Comparison of ENCODE assay signal across 16 cellular contexts in the genomic region with DNA sequence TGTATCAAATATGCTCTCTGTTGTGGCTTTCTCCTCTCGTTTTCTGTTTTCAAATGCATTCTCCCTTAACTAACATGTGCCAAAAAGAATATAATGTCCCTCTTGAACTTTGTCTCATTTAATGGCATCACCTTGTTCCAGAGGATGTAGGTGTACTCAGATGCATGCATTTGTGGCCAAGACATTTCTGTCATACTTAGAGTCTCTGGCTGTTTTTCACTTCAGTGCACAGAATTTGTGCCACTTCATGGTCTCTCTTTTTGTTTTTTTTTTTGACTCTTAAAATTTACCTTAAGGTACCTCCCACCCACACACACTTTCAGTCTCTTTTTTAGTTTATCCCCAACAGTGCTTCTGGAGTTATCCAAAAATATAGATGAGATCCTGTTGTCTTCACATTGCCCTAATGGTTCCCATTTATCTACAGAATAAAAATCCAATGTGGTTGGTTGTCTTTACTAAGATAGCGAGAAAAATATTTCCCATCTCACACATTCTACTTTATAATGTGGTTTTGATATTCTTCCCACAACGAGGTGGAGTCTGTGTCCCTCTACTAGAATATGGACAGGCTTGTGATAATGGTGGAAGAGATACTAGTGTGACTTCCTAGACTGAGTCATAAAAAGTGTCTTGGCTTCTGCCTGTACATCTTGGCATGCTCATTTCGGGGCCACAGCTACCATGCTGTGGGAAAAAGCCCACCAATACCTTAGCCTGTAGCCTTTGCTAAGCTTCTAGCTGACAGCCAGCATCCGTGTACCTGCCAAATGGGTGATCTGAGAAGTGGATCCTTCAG.
DNase-seq lines count a peak whose midpoint lies in the region; ATAC-seq and TF ChIP-seq lines count a peak whose summit lies in the region.
"Had no signal": no experiment of that assay in that cellular context is flagged by ENCODE, and none has a peak within 500 bp of the region (broad histone marks: within the 10 kb centered on the region; RNA-seq: fewer than 3 reads in every experiment).

No MANE protein-coding gene starts in this region.

- no peaks in the 10 kb centered on the region for H3K4me1 Mint-ChIP-seq in neural crest cell

- peak overlapping the region; percentile 65 for H3K27ac Mint-ChIP-seq in neural crest cell (ENCODE audit: unreplicated experiment)
- H3K27ac Mint-ChIP-seq: activated naive CD4-positive, alpha-beta T cell treated with anti-CD3 and anti-CD28 coated beads, Interleukin-2, amount 50 U/mL, for 72 hours had no signal

- H3K36me3 Mint-ChIP-seq in neural crest cell (ENCODE audit: low read depth) = no peaks in the 10 kb centered on the region

- TF ChIP-seq POLR2A in right lobe of liver (IDR thresholded peaks at IDR 0.05) = no peak

- no peak overlapping the region for H3K4me3 ChIP-seq in right atrium auricular region
- no peak overlapping the region for H3K4me3 ChIP-seq in hepatocyte
- no peak overlapping the region for H3K4me3 ChIP-seq in right lobe of liver
- H3K4me3 ChIP-seq: body of pancreas, colonic mucosa had no signal

- H3K9me3 ChIP-seq in right atrium auricular region = no peaks in the 10 kb centered on the region
- H3K9me3 ChIP-seq in hepatocyte (ENCODE audit: low read depth) = no peaks in the 10 kb centered on the region
- H3K9me3 ChIP-seq in right lobe of liver = no peaks in the 10 kb centered on the region
- H3K9me3 ChIP-seq: BE2C, body of pancreas, colonic mucosa had no signal

- H4K20me1 ChIP-seq in hepatocyte (ENCODE audit: insufficient read depth, poor library complexity, severe bottlenecking) = no peaks in the 10 kb centered on the region

- intact Hi-C loops in right lobe of liver (cut with DNase I) = no loop called here

- DNase-seq in neural crest cell (ENCODE audit: low read depth, low spot score) (no peak), right atrium auricular region (ENCODE audit: low spot score) (no peak), hepatocyte (ENCODE audit: low spot score) (no peak), right lobe of liver (no peak)
- DNase-seq: activated CD8-positive, alpha-beta memory T cell treated with anti-CD3 and anti-CD28 coated beads, Interleukin-2, amount 50 U/mL, for 48 hours; BE2C; body of pancreas; colonic mucosa; islet precursor cell; NCI-H1930; NCI-H446 had no signal

- H3K4me3 Mint-ChIP-seq in neural crest cell = no peak overlapping the region

- no peak overlapping the region for H3K4me2 ChIP-seq in hepatocyte

- peaks cover 8% of the 10 kb centered on the region for H3K79me2 ChIP-seq in hepatocyte

- H3K4me1 ChIP-seq in right atrium auricular region (peaks cover 0 to 5% of the 10 kb centered on the region in 2 donors), hepatocyte (ENCODE audit: insufficient read depth) (no peaks in the 10 kb centered on the region), right lobe of liver (no peaks in the 10 kb centered on the region)
- H3K4me1 ChIP-seq: colonic mucosa had no signal

- 76% methylated on average over 5 of the region's 5 CpGs for WGBS in hepatocyte (ENCODE audit: low lambda C conversion rate, missing lambda C conversion rate)
- WGBS in right lobe of liver (ENCODE audit: insufficient coverage, low coverage, low lambda C conversion rate, missing lambda C conversion rate) = 76% methylated on average over 3 of the region's 5 CpGs

- H3K27me3 Mint-ChIP-seq in neural crest cell (ENCODE audit: low read depth) = no peaks in the 10 kb centered on the region

- H3K36me3 ChIP-seq in right atrium auricular region (no peaks in the 10 kb centered on the region), hepatocyte (replicated peaks; ENCODE audit: insufficient read depth, low read depth) (no peaks in the 10 kb centered on the region), right lobe of liver (no peaks in the 10 kb centered on the region)
- H3K36me3 ChIP-seq: BE2C, colonic mucosa had no signal

- H2AFZ ChIP-seq in hepatocyte = no peak overlapping the region

- H3K27me3 ChIP-seq in right atrium auricular region = no peaks in the 10 kb centered on the region
- H3K27me3 ChIP-seq in hepatocyte = no peaks in the 10 kb centered on the region
- H3K27me3 ChIP-seq in right lobe of liver = no peaks in the 10 kb centered on the region
- H3K27me3 ChIP-seq: BE2C, body of pancreas, colonic mucosa had no signal

- no peaks in the 10 kb centered on the region for H3K9me2 ChIP-seq in hepatocyte (replicated peaks; ENCODE audit: insufficient read depth)

- H3K27ac ChIP-seq in right atrium auricular region (no peak overlapping the region), hepatocyte (no peak overlapping the region), right lobe of liver (no peak overlapping the region)
- H3K27ac ChIP-seq: body of pancreas, colonic mucosa, RWPE1 had no signal

- no peaks in the 10 kb centered on the region for H3K9me3 Mint-ChIP-seq in neural crest cell

- TF ChIP-seq CTCF in neural crest cell (conservative IDR thresholded peaks at IDR 0.05) (no peak), right atrium auricular region (IDR thresholded peaks at IDR 0.05) (no peak), hepatocyte (IDR thresholded peaks at IDR 0.05; ENCODE audit: poor library complexity) (no peak), right lobe of liver (IDR thresholded peaks at IDR 0.05) (no peak)

- ATAC-seq in GM18511 (IDR thresholded peaks at IDR 0.05; ENCODE audit: unreplicated experiment) (peak; percentile 51), GM21360 (IDR thresholded peaks at IDR 0.05; ENCODE audit: unreplicated experiment) (peak; percentile 64), HG03039 (IDR thresholded peaks at IDR 0.05; ENCODE audit: unreplicated experiment) (peak; percentile 70), right lobe of liver (no peak)
- ATAC-seq: body of pancreas had no signal

Comparison
In these comparisons a context has a peak if more than half of its experiments do, and no peak if none do; other contexts are left out.
1. ATAC-seq: peak in GM18511 (single experiment), GM21360 (single experiment) and HG03039 (single experiment); none in right lobe of liver (0 of 4).